Comparison of ENCODE assay signal across 1 cellular context in genomic region chr17:49016775-49017463, GRCh38.
TF ChIP-seq lines count a peak whose summit lies in the region.

No MANE protein-coding gene starts in this region.

TF ChIP-seq in K562, 482 proteins besides CTCF, POLR2A, EP300 and RAD21:
- TF ChIP-seq CCNT2 (IDR thresholded peaks at IDR 0.05; ENCODE audit: borderline replicate concordance, extremely low read depth, insufficient read length, low read depth, low read length) = no peak
- no peak for TF ChIP-seq HDAC8 (tag; IDR thresholded peaks at IDR 0.05)
- TF ChIP-seq CEBPG (CRISPR knock-in tag; IDR thresholded peaks at IDR 0.05) = no peak
- no peak for TF ChIP-seq CEBPG (tag; conservative IDR thresholded peaks at IDR 0.05 in 1 of 2, IDR thresholded peaks at IDR 0.05 in 1 of 2)
- TF ChIP-seq, protein P1, sequence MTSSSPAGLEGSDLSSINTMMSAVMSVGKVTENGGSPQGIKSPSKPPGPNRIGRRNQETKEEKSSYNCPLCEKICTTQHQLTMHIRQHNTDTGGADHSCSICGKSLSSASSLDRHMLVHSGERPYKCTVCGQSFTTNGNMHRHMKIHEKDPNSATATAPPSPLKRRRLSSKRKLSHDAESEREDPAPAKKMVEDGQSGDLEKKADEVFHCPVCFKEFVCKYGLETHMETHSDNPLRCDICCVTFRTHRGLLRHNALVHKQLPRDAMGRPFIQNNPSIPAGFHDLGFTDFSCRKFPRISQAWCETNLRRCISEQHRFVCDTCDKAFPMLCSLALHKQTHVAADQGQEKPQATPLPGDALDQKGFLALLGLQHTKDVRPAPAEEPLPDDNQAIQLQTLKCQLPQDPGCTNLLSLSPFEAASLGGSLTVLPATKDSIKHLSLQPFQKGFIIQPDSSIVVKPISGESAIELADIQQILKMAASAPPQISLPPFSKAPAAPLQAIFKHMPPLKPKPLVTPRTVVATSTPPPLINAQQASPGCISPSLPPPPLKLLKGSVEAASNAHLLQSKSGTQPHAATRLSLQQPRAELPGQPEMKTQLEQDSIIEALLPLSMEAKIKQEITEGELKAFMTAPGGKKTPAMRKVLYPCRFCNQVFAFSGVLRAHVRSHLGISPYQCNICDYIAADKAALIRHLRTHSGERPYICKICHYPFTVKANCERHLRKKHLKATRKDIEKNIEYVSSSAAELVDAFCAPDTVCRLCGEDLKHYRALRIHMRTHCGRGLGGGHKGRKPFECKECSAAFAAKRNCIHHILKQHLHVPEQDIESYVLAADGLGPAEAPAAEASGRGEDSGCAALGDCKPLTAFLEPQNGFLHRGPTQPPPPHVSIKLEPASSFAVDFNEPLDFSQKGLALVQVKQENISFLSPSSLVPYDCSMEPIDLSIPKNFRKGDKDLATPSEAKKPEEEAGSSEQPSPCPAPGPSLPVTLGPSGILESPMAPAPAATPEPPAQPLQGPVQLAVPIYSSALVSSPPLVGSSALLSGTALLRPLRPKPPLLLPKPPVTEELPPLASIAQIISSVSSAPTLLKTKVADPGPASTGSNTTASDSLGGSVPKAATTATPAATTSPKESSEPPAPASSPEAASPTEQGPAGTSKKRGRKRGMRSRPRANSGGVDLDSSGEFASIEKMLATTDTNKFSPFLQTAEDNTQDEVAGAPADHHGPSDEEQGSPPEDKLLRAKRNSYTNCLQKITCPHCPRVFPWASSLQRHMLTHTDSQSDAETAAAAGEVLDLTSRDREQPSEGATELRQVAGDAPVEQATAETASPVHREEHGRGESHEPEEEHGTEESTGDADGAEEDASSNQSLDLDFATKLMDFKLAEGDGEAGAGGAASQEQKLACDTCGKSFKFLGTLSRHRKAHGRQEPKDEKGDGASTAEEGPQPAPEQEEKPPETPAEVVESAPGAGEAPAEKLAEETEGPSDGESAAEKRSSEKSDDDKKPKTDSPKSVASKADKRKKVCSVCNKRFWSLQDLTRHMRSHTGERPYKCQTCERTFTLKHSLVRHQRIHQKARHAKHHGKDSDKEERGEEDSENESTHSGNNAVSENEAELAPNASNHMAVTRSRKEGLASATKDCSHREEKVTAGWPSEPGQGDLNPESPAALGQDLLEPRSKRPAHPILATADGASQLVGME (CRISPR knock-in tag; IDR thresholded peaks at IDR 0.05) = no peak
- TF ChIP-seq U2AF1 (optimal IDR thresholded peaks at IDR 0.05; ENCODE audit: low read depth, low read length) = no peak
- TF ChIP-seq ZNF232 (CRISPR knock-in tag; IDR thresholded peaks at IDR 0.05) = no peak
- TF ChIP-seq ZNF717 (CRISPR knock-in tag; IDR thresholded peaks at IDR 0.05) = no peak
- no peak for TF ChIP-seq SRSF1 (IDR thresholded peaks at IDR 0.05; ENCODE audit: low read depth, low read length)
- TF ChIP-seq YY1 (IDR thresholded peaks at IDR 0.05; ENCODE audit: borderline replicate concordance in 1 of 3, control insufficient read depth in 1 of 3, extremely low read depth in 1 of 3, insufficient read depth in 3 of 3, insufficient read length in 1 of 3, insufficient replicate concordance in 2 of 3, low read depth in 1 of 3, low read length in 2 of 3) = no peak
- TF ChIP-seq AFF4 (CRISPR knock-in tag; IDR thresholded peaks at IDR 0.05) = no peak
- no peak for TF ChIP-seq MEF2A (IDR thresholded peaks at IDR 0.05; ENCODE audit: control insufficient read depth, low read depth, low read length)
- TF ChIP-seq KDM5B (IDR thresholded peaks at IDR 0.05; ENCODE audit: insufficient replicate concordance, low read depth, low read length) = no peak
- no peak for TF ChIP-seq POLR2G (IDR thresholded peaks at IDR 0.05; ENCODE audit: low read depth, low read length)
- TF ChIP-seq KDM1A (IDR thresholded peaks at IDR 0.05) = no peak
- no peak for TF ChIP-seq REST (CRISPR knock-in tag; IDR thresholded peaks at IDR 0.05; ENCODE audit: low read depth)
